Comparison of ENCODE assay signal across 9 cellular contexts in genomic region chr1:183139281-183139942, GRCh38. TPM values are rescaled to one million over a fixed set of nuclear protein-coding genes. Genes with fewer than 3 reads are reported as not detected.
DNase-seq lines count a peak whose midpoint lies in the region; ATAC-seq and TF ChIP-seq lines count a peak whose summit lies in the region.
"Had no signal": no experiment of that assay in that cellular context is flagged by ENCODE, and none has a peak within 500 bp of the region (broad histone marks: within the 10 kb centered on the region; RNA-seq: fewer than 3 reads in every experiment).

No MANE protein-coding gene starts in this region.

- no peaks in the 10 kb centered on the region for H3K9me2 ChIP-seq in OCI-LY7 (ENCODE audit: insufficient read depth, low read length)

- H4K20me1 ChIP-seq in smooth muscle cell (ENCODE audit: low read depth) (no peaks in the 10 kb centered on the region), OCI-LY7 (ENCODE audit: insufficient read depth, low read length) (no peaks in the 10 kb centered on the region)

- H2AFZ ChIP-seq in smooth muscle cell (ENCODE audit: low read depth) (no peak overlapping the region), OCI-LY7 (ENCODE audit: low read length) (no peak overlapping the region)

- H3K27ac ChIP-seq in SJSA1 (0 out of 2 replicates have a peak overlapping the region, but pooled peaks have one; percentile 20), smooth muscle cell (ENCODE audit: low read depth) (peak overlapping the region; percentile 23), OCI-LY7 (ENCODE audit: low read depth, low read length, poor library complexity, severe bottlenecking) (no peak overlapping the region)

- H3K36me3 ChIP-seq in SJSA1 (peaks cover 76% of the 10 kb centered on the region), smooth muscle cell (ENCODE audit: low read depth) (peaks cover 33% of the 10 kb centered on the region), OCI-LY7 (ENCODE audit: insufficient read depth, low read length) (peaks cover 74% of the 10 kb centered on the region)

- H3K4me2 ChIP-seq in smooth muscle cell (no peak overlapping the region), OCI-LY7 (ENCODE audit: low read length) (no peak overlapping the region)

- WGBS in smooth muscle cell (ENCODE audit: low lambda C conversion rate) = 91% methylated on average over 4 of the region's 4 CpGs

- no peak for ATAC-seq in HG02884 (IDR thresholded peaks at IDR 0.05; ENCODE audit: unreplicated experiment)

- POLR2A ChIA-PET in OCI-LY7 (lab: Charles Lee) = no interaction called here

- H3K27me3 ChIP-seq in SJSA1 (replicated peaks) = no peaks in the 10 kb centered on the region
- no peaks in the 10 kb centered on the region for H3K27me3 ChIP-seq in smooth muscle cell (ENCODE audit: low read depth)

- intact Hi-C loops in OCI-LY7 (cut with micrococcal nuclease; ENCODE audit: unreplicated experiment) = no loop called here

- DNase-seq in HFFc6 (peak; percentile 40), SJSA1 (ENCODE audit: low read depth in 1 of 2, low spot score in 2 of 2) (peak in 1 of 2 experiments; percentile 68), fibroblast of villous mesenchyme (ENCODE audit: low read depth) (peak; percentile 81), smooth muscle cell (lab: John Stamatoyannopoulos, UW; ENCODE audit: unreplicated experiment) (no peak), OCI-LY7 (ENCODE audit: low spot score) (no peak), NCI-H345 (lab: John Stamatoyannopoulos, UW) (no peak), NCI-H2081 treated with DMSO at 0.1 percent for 48 hours (lab: John Stamatoyannopoulos, UW) (no peak)
- DNase-seq: activated CD4-positive, alpha-beta memory T cell treated with anti-CD3 and anti-CD28 coated beads, Interleukin-2, amount 10 ng/mL, durations not matched to agents 7 days and 5 days had no signal

- H3K27me3 Mint-ChIP-seq in HFFc6 (ENCODE audit: insufficient read depth) = peaks cover 20% of the 10 kb centered on the region

- no peak overlapping the region for H3K9ac ChIP-seq in smooth muscle cell (ENCODE audit: low read depth)

- H3K4me3 ChIP-seq in SJSA1 (no peak overlapping the region), fibroblast of villous mesenchyme (ENCODE audit: low read depth, low read length) (no peak overlapping the region), smooth muscle cell (no peak overlapping the region), OCI-LY7 (ENCODE audit: low read depth, low read length, poor library complexity, severe bottlenecking) (no peak overlapping the region)

- peak overlapping the region; percentile 62 for H3K4me3 Mint-ChIP-seq in HFFc6
- H3K4me3 Mint-ChIP-seq: activated CD4-positive, alpha-beta memory T cell treated with anti-CD3 and anti-CD28 coated beads, Interleukin-2, amount 10 ng/mL, durations not matched to agents 7 days and 5 days had no signal

- no peaks in the 10 kb centered on the region for H3K9me3 Mint-ChIP-seq in HFFc6
- H3K9me3 Mint-ChIP-seq: activated CD4-positive, alpha-beta memory T cell treated with anti-CD3 and anti-CD28 coated beads, Interleukin-2, amount 10 ng/mL, durations not matched to agents 7 days and 5 days had no signal

- no TSS peak for BruUV-seq in OCI-LY7 (replicated peaks; lab: Mats Ljungman, UMichigan)

- peaks cover 89% of the 10 kb centered on the region for H3K36me3 Mint-ChIP-seq in HFFc6 (ENCODE audit: low read depth)

- H3K27ac Mint-ChIP-seq in HFFc6 = peak overlapping the region; percentile 74
- H3K27ac Mint-ChIP-seq: activated CD4-positive, alpha-beta memory T cell treated with anti-CD3 and anti-CD28 coated beads, Interleukin-2, amount 10 ng/mL, durations not matched to agents 7 days and 5 days had no signal

- TF ChIP-seq CTCF in HFFc6 (IDR thresholded peaks at IDR 0.05) (no peak), fibroblast of villous mesenchyme (IDR thresholded peaks at IDR 0.05; ENCODE audit: insufficient read depth, low read depth, low read length) (no peak), smooth muscle cell (IDR thresholded peaks at IDR 0.05; ENCODE audit: borderline replicate concordance, insufficient read depth, poor library complexity, severe bottlenecking) (no peak), OCI-LY7 (conservative IDR thresholded peaks at IDR 0.05; ENCODE audit: low read length) (no peak)

- H3K79me2 ChIP-seq in smooth muscle cell (ENCODE audit: low read depth) (no peaks in the 10 kb centered on the region), OCI-LY7 (ENCODE audit: insufficient read depth, low read depth, low read length) (no peaks in the 10 kb centered on the region; the same call in 1 of the 2 replicates)

- H3F3A ChIP-seq in smooth muscle cell (ENCODE audit: low read depth) = no peaks in the 10 kb centered on the region

- CTCF ChIA-PET in OCI-LY7 (lab: Charles Lee; ENCODE audit: unreplicated experiment) = no interaction called here

- H3K9me3 ChIP-seq in SJSA1 (replicated peaks) = no peaks in the 10 kb centered on the region
- H3K9me3 ChIP-seq in smooth muscle cell (replicated peaks; ENCODE audit: low read depth) = no peaks in the 10 kb centered on the region
- no peaks in the 10 kb centered on the region for H3K9me3 ChIP-seq in OCI-LY7 (ENCODE audit: low read length)

- peaks cover 74% of the 10 kb centered on the region for H3K4me1 Mint-ChIP-seq in HFFc6 (ENCODE audit: low read depth)
- H3K4me1 Mint-ChIP-seq: activated CD4-positive, alpha-beta memory T cell treated with anti-CD3 and anti-CD28 coated beads, Interleukin-2, amount 10 ng/mL, durations not matched to agents 7 days and 5 days had no signal

- H3K4me1 ChIP-seq in SJSA1 (replicated peaks) (peaks cover 18% of the 10 kb centered on the region), smooth muscle cell (ENCODE audit: low read depth) (no peaks in the 10 kb centered on the region), OCI-LY7 (ENCODE audit: insufficient read depth, low read length, poor library complexity, severe bottlenecking) (no peaks in the 10 kb centered on the region)

RNA-seq across cellular contexts. Expression of gene LAMC2, which starts 46.7 kb away (rescaled TPM):
- total RNA-seq in HFFc6 (2021; fragmentation: NEBNext Ultra II Directional; extraction: Animal tissue kit (Norgen Biotek cat#: 25700)) = 1 to 10 TPM; 1.5 to 2.3 (median 1.7) TPM
- total RNA-seq in SJSA1 (2014; rRNA removed; shearing (Covaris generic)) = 0.18 TPM in 1 of 2 replicates, not detected in the other
- total RNA-seq in fibroblast of villous mesenchyme (4.8 and 27.6 TPM in 2 replicates), smooth muscle cell (120 TPM in 2 replicates), OCI-LY7 (2022) (0.38 and 0.63 TPM in 2 replicates)
- polyA plus RNA-seq in smooth muscle cell = 35.1 and 117 TPM in 2 replicates
- not detected in 2 replicates for total RNA-seq in OCI-LY7 (2014; rRNA removed; shearing (Covaris generic))
- total RNA-seq: activated CD4-positive, alpha-beta memory T cell treated with anti-CD3 and anti-CD28 coated beads, Interleukin-2, amount 10 ng/mL, durations not matched to agents 7 days and 5 days had no signal

Comparison
In these comparisons a context has a peak if more than half of its experiments do, and no peak if none do; other contexts are left out.
1. DNase-seq: peak in HFFc6 (single experiment) and fibroblast of villous mesenchyme (single experiment); none in smooth muscle cell (single experiment), OCI-LY7 (single experiment), NCI-H345 (single experiment) and NCI-H2081 treated with DMSO at 0.1 percent for 48 hours (single experiment).